9 cellular contexts compared by ENCODE assay signal in the genomic region with DNA sequence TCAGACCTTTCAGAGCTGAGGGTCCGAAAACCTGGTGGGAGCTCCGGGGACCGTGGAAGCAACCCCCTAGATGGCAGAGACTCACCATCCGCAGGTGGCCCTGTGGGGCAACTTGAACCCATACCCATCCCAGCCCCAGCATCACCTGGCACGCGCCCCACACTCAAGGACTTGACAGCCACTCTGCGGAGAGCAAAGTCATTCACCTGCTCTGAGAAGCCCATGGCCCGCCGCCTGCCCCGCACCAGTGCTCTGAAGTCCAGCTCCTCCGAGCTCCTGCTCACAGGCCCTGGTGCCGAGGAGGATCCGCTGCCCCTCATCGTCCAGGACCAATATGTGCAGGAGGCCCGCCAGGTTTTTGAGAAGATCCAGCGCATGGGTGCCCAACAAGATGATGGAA. TPM values are rescaled to one million over a fixed set of nuclear protein-coding genes. Genes with fewer than 3 reads are reported as not detected.
A peak's percentile ranks its signal among the peaks of the same experiment; 100 is the strongest.
DNase-seq lines count a peak whose midpoint lies in the region; ATAC-seq, FAIRE-seq and TF ChIP-seq lines count a peak whose summit lies in the region.
"Had no signal": no experiment of that assay in that cellular context is flagged by ENCODE, and none has a peak within 500 bp of the region (broad histone marks: within the 10 kb centered on the region; RNA-seq: fewer than 3 reads in every experiment).

No MANE protein-coding gene starts in this region.

- no peak for TF ChIP-seq POLR2A in sigmoid colon (IDR thresholded peaks at IDR 0.05)

- H3K4me1 ChIP-seq in astrocyte (ENCODE audit: insufficient read depth, low read length) = peaks cover 62% of the 10 kb centered on the region
- H3K4me1 ChIP-seq in right cardiac atrium (ENCODE audit: control insufficient read depth, insufficient read depth, low read length) = peaks cover 24% of the 10 kb centered on the region
- H3K4me1 ChIP-seq in sigmoid colon = peaks cover 0 to 72% (median 65%) of the 10 kb centered on the region in 4 donors

- H3K4me1 Mint-ChIP-seq in astrocyte (ENCODE audit: low read depth, unreplicated experiment) = peaks cover 33% of the 10 kb centered on the region

- H2AFZ ChIP-seq in astrocyte (ENCODE audit: low read depth, low read length) = no peak overlapping the region

- intact Hi-C loops in right cardiac atrium (cut with DNase I) (no loop called here), sigmoid colon (cut with DNase I) (no loop called here)

- DNase-seq in AG09309 (ENCODE audit: low read depth) (no peak), astrocyte (ENCODE audit: low read depth) (no peak), right cardiac atrium (peak in 2 of 3 donors; percentile 73 to 76), sigmoid colon (peak; percentile 81), LoVo (ENCODE audit: low spot score) (no peak), SK-N-DZ (ENCODE audit: low spot score) (no peak), hepatic stellate cell (ENCODE audit: low spot score) (no peak), epidermal melanocyte (ENCODE audit: insufficient read length, low spot score) (no peak)
- DNase-seq: NCI-H1092 treated with DMSO at 0.1 percent for 48 hours had no signal

- H3K9ac ChIP-seq in astrocyte (ENCODE audit: low read length) = peak overlapping the region; percentile 93

- H3K4me2 ChIP-seq in astrocyte (ENCODE audit: low read length) = peak overlapping the region; percentile 99

- H3K27ac ChIP-seq in astrocyte (ENCODE audit: low read depth, low read length) (no peak overlapping the region), right cardiac atrium (ENCODE audit: low read length) (peak overlapping the region; percentile 92), sigmoid colon (peak overlapping the region; percentile 94 to 100 (median 98))

- no peak for FAIRE-seq in astrocyte (lab: Jason Lieb, UNC)

- no peaks in the 10 kb centered on the region for H3K27me3 Mint-ChIP-seq in astrocyte (ENCODE audit: low read depth, unreplicated experiment)

- no peaks in the 10 kb centered on the region for H3K36me3 ChIP-seq in astrocyte (ENCODE audit: insufficient read depth, low read length)
- H3K36me3 ChIP-seq in sigmoid colon = no peaks in the 10 kb centered on the region

- ATAC-seq in right cardiac atrium = no peak

- WGBS in right cardiac atrium = 67% methylated on average over 16 of the region's 16 CpGs
- WGBS in sigmoid colon, 2 donors = 85 to 89% methylated on average over 16 of the region's 16 CpGs

- TF ChIP-seq EP300 in sigmoid colon (IDR thresholded peaks at IDR 0.05) = no peak

- H3K36me3 Mint-ChIP-seq in astrocyte (ENCODE audit: low read depth, unreplicated experiment) = peaks cover 11% of the 10 kb centered on the region

- H3K9me3 ChIP-seq in astrocyte (ENCODE audit: insufficient read depth, low read depth, low read length) = no peaks in the 10 kb centered on the region
- no peaks in the 10 kb centered on the region for H3K9me3 ChIP-seq in right cardiac atrium (ENCODE audit: control insufficient read depth, low read length)
- H3K9me3 ChIP-seq in sigmoid colon = no peaks in the 10 kb centered on the region

- H3K4me3 ChIP-seq in AG09309 (ENCODE audit: control insufficient read depth, low read depth, low read length) = peak overlapping the region; percentile 47
- peak overlapping the region; percentile 78 for H3K4me3 ChIP-seq in astrocyte (ENCODE audit: insufficient read depth, low read depth, low read length)
- H3K4me3 ChIP-seq in right cardiac atrium (ENCODE audit: low read length) = peak overlapping the region; percentile 76
- H3K4me3 ChIP-seq in sigmoid colon = peak overlapping the region; percentile 59 to 85 (median 68)

- H3K4me3 Mint-ChIP-seq in astrocyte (ENCODE audit: unreplicated experiment) = peak overlapping the region; percentile 81

- no peaks in the 10 kb centered on the region for H3K9me3 Mint-ChIP-seq in astrocyte (ENCODE audit: unreplicated experiment)

- peaks cover 66% of the 10 kb centered on the region for H3K79me2 ChIP-seq in astrocyte (ENCODE audit: insufficient read depth, low read length)

- H4K20me1 ChIP-seq in astrocyte (ENCODE audit: insufficient read depth, low read length) = peaks cover 57% of the 10 kb centered on the region

- no peak for TF ChIP-seq CTCF in AG09309 (IDR thresholded peaks at IDR 0.05; ENCODE audit: control insufficient read depth, insufficient read depth, low read depth, low read length, missing control alignments)
- TF ChIP-seq CTCF in astrocyte (IDR thresholded peaks at IDR 0.05; ENCODE audit: insufficient read depth, low read depth, low read length) = no peak
- TF ChIP-seq CTCF in sigmoid colon (IDR thresholded peaks at IDR 0.05) = no peak

- H3K27me3 ChIP-seq in astrocyte (ENCODE audit: insufficient read depth, low read length) (no peaks in the 10 kb centered on the region), right cardiac atrium (ENCODE audit: control insufficient read depth, insufficient read depth) (no peaks in the 10 kb centered on the region), sigmoid colon (no peaks in the 10 kb centered on the region)

- peak overlapping the region; percentile 58 for H3K27ac Mint-ChIP-seq in astrocyte (ENCODE audit: unreplicated experiment)

RNA-seq across cellular contexts. Expression of gene ARHGEF17, which starts 2.0 kb away (rescaled TPM):
- total RNA-seq in astrocyte (59.7 and 66.4 TPM in 2 replicates), right cardiac atrium (10 to 100 TPM; 47.6 to 53.8 (median 49.3) TPM), sigmoid colon (100 to 1,000 TPM in 1 of 4 donors, 10 to 100 TPM in 3; 38.2 to 104 (median 66.9) TPM)
- polyA plus RNA-seq in right cardiac atrium (34.0 TPM), sigmoid colon (10 to 100 TPM in 1 of 3 donors, 1 to 10 TPM in 2; 1.8 to 15.9 (median 2.4) TPM)
- polyA plus RNA-seq in SK-N-DZ (2014; cell fraction: cytosol; rRNA removed) = 10.9 and 15.1 TPM in 2 replicates
- polyA plus RNA-seq in SK-N-DZ (2014; cell fraction: nucleus; rRNA removed) = 97.3 and 116 TPM in 2 replicates

RNA-seq across cellular contexts. Expression of gene P2RY6, which starts 37.9 kb away (rescaled TPM):
- 0.14 and 0.75 TPM in 2 replicates for total RNA-seq in astrocyte
- total RNA-seq in right cardiac atrium = 1 to 10 TPM in 3 of 4 donors, under 1 TPM in 1; 0.96 to 2.7 (median 2.0) TPM
- polyA plus RNA-seq in right cardiac atrium = 0.70 TPM
- 1 to 10 TPM in 3 of 4 donors, not detected in 1; 1.2 to 2.6 (median 2.5) TPM for total RNA-seq in sigmoid colon
- 1 to 10 TPM; 2.4 to 5.5 (median 2.5) TPM for polyA plus RNA-seq in sigmoid colon
- polyA plus RNA-seq in SK-N-DZ (2014; cell fraction: cytosol; rRNA removed) = 0.16 and 2.5 TPM in 2 replicates
- 0.25 TPM in 1 of 2 replicates, not detected in the other for polyA plus RNA-seq in SK-N-DZ (2014; cell fraction: nucleus; rRNA removed)

Comparison
In these comparisons a context has a peak if more than half of its experiments do, and no peak if none do; other contexts are left out.
1. DNase-seq: peak in right cardiac atrium (2 of 3) and sigmoid colon (single experiment); none in AG09309 (single experiment), astrocyte (single experiment), LoVo (single experiment), SK-N-DZ (single experiment), hepatic stellate cell (single experiment) and epidermal melanocyte (single experiment).
2. Peak in every context shown above with its lines, with median percentiles within 50 percentile points of each other: H3K4me3 ChIP-seq.